In genomic region chr13:32911506-32911905, GRCh38 we compare ENCODE assay signal across 8 cellular contexts.
DNase-seq lines count a peak whose midpoint lies in the region; ATAC-seq and TF ChIP-seq lines count a peak whose summit lies in the region.

No MANE protein-coding gene starts in this region.

- intact Hi-C loops in natural killer cell (cut with micrococcal nuclease): no loop called here

- H3K4me3 ChIP-seq in AG04449 (ENCODE audit: low read depth, low read length): no peak overlapping the region
- H3K4me3 ChIP-seq in GM12875 (ENCODE audit: low read depth, low read length): no peak overlapping the region

- DNase-seq in AG04449 (ENCODE audit: low read depth, low spot score) (peak; percentile 21), NOMO-1 treated with dmso at 0.1 percent for 144 hours (lab: John Stamatoyannopoulos, UW; ENCODE audit: unreplicated experiment) (peak; percentile 65), chondrocyte (ENCODE audit: low spot score) (no peak), lung microvascular endothelial cell (ENCODE audit: low read depth in 2 of 2) (peak; percentile 44 to 56), natural killer cell (no peak)

- peaks cover 9% of the 10 kb centered on the region for H3K9me3 Mint-ChIP-seq in chondrocyte (ENCODE audit: low read depth)
- H3K9me3 Mint-ChIP-seq in natural killer cell: peaks cover 0 to 2% of the 10 kb centered on the region in 2 donors

- CTCF ChIA-PET in AG04449 (lab: Yijun Ruan, JAX): interaction anchor here (0.5 to 1.8 kb wide), 7 partner anchors 9 to 296 kb away, joined by 3 to 8 read pairs (median 3); no protein-coding TSS in a partner anchor

- POLR2A ChIA-PET in AG04449 (lab: Yijun Ruan, JAX): interaction anchor here (1.3 kb wide), 1 partner anchor 325 kb away, joined by 4 read pairs; the partner anchor contains the start of gene PDS5B

- peaks cover 4% of the 10 kb centered on the region for H3K36me3 Mint-ChIP-seq in chondrocyte (ENCODE audit: low read depth)
- no peaks in the 10 kb centered on the region for H3K36me3 Mint-ChIP-seq in natural killer cell

- H3K4me1 Mint-ChIP-seq in chondrocyte (ENCODE audit: low read depth) (peaks cover 3% of the 10 kb centered on the region), natural killer cell (no peaks in the 10 kb centered on the region)

- peak; percentile 65 for ATAC-seq in HG03354 (IDR thresholded peaks at IDR 0.05; ENCODE audit: poor library complexity, severe bottlenecking, unreplicated experiment)
- ATAC-seq in natural killer cell: no peak
- no peak for ATAC-seq in GM19455 (IDR thresholded peaks at IDR 0.05; ENCODE audit: unreplicated experiment)

- TF ChIP-seq CTCF in AG04449 (IDR thresholded peaks at IDR 0.05; ENCODE audit: insufficient read depth, low read length, missing control alignments) (peak; percentile 39), GM12875 (IDR thresholded peaks at IDR 0.05; ENCODE audit: borderline replicate concordance, insufficient read depth, low read depth, low read length) (peak; percentile 56; the same call in 1 of the 2 replicates), chondrocyte (IDR thresholded peaks at IDR 0.05) (peak; percentile 77), natural killer cell (IDR thresholded peaks at IDR 0.05) (no peak)

- H3K4me3 Mint-ChIP-seq in chondrocyte (ENCODE audit: unreplicated experiment): no peak overlapping the region
- H3K4me3 Mint-ChIP-seq in natural killer cell: no peak overlapping the region

- H3K27me3 Mint-ChIP-seq in chondrocyte (ENCODE audit: low read depth) (no peaks in the 10 kb centered on the region), natural killer cell (ENCODE audit: low read depth in 2 of 2) (peaks cover under 1 to 2% of the 10 kb centered on the region in 2 donors)

- H3K27ac Mint-ChIP-seq in chondrocyte (ENCODE audit: unreplicated experiment) (peak overlapping the region; percentile 19), natural killer cell (no peak overlapping the region)

Comparison
In these comparisons a context has a peak if more than half of its experiments do, and no peak if none do; other contexts are left out.
1. DNase-seq: peak in AG04449 (single experiment), NOMO-1 treated with dmso at 0.1 percent for 144 hours (single experiment) and lung microvascular endothelial cell (2 of 2); none in chondrocyte (single experiment) and natural killer cell (single experiment).